1 cellular context compared by ENCODE assay signal in the genomic region with DNA sequence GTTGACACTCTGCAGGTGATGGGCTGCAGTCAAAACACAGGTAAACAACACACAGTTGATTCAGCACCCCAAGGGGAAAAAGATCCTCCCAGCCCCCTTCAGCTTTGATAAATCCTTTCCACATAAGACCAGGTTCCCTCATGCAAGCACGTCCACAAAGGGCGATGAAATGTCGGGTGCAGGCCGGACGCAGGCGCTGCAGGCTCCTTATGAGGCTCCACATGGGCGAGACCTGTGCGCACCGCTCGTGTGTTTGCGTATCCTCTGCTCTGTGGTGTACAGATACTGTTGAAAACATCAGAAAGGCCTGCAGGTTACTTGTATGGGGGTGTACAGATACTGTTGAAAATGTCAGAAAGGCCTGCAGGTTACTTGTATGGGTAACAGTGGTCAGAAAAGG.
TF ChIP-seq lines count a peak whose summit lies in the region.

No MANE protein-coding gene starts in this region.

TF ChIP-seq in GM23338, 12 proteins besides CTCF, POLR2A, EP300 and RAD21:
- no peak for TF ChIP-seq NANOG (IDR thresholded peaks at IDR 0.05; ENCODE audit: borderline replicate concordance)
- no peak for TF ChIP-seq POLR2AphosphoS5 (IDR thresholded peaks at IDR 0.05; ENCODE audit: low read depth)
- TF ChIP-seq JUNB (IDR thresholded peaks at IDR 0.05; ENCODE audit: unreplicated experiment): no peak
- TF ChIP-seq CREB1 (CRISPR knock-in tag; IDR thresholded peaks at IDR 0.05; ENCODE audit: low read depth): no peak
- no peak for TF ChIP-seq EZH2 (IDR thresholded peaks at IDR 0.05; ENCODE audit: low read depth, unreplicated experiment)
- no peak for TF ChIP-seq STAT1 (IDR thresholded peaks at IDR 0.05; ENCODE audit: unreplicated experiment)
- TF ChIP-seq ZNF331 (CRISPR knock-in tag; IDR thresholded peaks at IDR 0.05; ENCODE audit: low read depth): no peak
- TF ChIP-seq, protein P1, sequence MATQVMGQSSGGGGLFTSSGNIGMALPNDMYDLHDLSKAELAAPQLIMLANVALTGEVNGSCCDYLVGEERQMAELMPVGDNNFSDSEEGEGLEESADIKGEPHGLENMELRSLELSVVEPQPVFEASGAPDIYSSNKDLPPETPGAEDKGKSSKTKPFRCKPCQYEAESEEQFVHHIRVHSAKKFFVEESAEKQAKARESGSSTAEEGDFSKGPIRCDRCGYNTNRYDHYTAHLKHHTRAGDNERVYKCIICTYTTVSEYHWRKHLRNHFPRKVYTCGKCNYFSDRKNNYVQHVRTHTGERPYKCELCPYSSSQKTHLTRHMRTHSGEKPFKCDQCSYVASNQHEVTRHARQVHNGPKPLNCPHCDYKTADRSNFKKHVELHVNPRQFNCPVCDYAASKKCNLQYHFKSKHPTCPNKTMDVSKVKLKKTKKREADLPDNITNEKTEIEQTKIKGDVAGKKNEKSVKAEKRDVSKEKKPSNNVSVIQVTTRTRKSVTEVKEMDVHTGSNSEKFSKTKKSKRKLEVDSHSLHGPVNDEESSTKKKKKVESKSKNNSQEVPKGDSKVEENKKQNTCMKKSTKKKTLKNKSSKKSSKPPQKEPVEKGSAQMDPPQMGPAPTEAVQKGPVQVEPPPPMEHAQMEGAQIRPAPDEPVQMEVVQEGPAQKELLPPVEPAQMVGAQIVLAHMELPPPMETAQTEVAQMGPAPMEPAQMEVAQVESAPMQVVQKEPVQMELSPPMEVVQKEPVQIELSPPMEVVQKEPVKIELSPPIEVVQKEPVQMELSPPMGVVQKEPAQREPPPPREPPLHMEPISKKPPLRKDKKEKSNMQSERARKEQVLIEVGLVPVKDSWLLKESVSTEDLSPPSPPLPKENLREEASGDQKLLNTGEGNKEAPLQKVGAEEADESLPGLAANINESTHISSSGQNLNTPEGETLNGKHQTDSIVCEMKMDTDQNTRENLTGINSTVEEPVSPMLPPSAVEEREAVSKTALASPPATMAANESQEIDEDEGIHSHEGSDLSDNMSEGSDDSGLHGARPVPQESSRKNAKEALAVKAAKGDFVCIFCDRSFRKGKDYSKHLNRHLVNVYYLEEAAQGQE (IDR thresholded peaks at IDR 0.05; ENCODE audit: unreplicated experiment): no peak
- TF ChIP-seq, protein P2, sequence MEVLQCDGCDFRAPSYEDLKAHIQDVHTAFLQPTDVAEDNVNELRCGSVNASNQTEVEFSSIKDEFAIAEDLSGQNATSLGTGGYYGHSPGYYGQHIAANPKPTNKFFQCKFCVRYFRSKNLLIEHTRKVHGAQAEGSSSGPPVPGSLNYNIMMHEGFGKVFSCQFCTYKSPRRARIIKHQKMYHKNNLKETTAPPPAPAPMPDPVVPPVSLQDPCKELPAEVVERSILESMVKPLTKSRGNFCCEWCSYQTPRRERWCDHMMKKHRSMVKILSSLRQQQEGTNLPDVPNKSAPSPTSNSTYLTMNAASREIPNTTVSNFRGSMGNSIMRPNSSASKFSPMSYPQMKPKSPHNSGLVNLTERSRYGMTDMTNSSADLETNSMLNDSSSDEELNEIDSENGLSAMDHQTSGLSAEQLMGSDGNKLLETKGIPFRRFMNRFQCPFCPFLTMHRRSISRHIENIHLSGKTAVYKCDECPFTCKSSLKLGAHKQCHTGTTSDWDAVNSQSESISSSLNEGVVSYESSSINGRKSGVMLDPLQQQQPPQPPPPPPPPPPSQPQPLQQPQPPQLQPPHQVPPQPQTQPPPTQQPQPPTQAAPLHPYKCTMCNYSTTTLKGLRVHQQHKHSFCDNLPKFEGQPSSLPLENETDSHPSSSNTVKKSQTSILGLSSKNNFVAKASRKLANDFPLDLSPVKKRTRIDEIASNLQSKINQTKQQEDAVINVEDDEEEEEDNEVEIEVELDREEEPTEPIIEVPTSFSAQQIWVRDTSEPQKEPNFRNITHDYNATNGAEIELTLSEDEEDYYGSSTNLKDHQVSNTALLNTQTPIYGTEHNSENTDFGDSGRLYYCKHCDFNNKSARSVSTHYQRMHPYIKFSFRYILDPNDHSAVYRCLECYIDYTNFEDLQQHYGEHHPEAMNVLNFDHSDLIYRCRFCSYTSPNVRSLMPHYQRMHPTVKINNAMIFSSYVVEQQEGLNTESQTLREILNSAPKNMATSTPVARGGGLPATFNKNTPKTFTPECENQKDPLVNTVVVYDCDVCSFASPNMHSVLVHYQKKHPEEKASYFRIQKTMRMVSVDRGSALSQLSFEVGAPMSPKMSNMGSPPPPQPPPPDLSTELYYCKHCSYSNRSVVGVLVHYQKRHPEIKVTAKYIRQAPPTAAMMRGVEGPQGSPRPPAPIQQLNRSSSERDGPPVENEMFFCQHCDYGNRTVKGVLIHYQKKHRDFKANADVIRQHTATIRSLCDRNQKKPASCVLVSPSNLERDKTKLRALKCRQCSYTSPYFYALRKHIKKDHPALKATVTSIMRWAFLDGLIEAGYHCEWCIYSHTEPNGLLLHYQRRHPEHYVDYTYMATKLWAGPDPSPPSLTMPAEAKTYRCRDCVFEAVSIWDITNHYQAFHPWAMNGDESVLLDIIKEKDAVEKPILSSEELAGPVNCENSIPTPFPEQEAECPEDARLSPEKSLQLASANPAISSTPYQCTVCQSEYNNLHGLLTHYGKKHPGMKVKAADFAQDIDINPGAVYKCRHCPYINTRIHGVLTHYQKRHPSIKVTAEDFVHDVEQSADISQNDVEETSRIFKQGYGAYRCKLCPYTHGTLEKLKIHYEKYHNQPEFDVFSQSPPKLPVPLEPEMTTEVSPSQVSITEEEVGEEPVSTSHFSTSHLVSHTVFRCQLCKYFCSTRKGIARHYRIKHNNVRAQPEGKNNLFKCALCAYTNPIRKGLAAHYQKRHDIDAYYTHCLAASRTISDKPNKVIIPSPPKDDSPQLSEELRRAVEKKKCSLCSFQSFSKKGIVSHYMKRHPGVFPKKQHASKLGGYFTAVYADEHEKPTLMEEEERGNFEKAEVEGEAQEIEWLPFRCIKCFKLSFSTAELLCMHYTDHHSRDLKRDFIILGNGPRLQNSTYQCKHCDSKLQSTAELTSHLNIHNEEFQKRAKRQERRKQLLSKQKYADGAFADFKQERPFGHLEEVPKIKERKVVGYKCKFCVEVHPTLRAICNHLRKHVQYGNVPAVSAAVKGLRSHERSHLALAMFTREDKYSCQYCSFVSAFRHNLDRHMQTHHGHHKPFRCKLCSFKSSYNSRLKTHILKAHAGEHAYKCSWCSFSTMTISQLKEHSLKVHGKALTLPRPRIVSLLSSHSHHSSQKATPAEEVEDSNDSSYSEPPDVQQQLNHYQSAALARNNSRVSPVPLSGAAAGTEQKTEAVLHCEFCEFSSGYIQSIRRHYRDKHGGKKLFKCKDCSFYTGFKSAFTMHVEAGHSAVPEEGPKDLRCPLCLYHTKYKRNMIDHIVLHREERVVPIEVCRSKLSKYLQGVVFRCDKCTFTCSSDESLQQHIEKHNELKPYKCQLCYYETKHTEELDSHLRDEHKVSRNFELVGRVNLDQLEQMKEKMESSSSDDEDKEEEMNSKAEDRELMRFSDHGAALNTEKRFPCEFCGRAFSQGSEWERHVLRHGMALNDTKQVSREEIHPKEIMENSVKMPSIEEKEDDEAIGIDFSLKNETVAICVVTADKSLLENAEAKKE (CRISPR knock-in tag; IDR thresholded peaks at IDR 0.05): no peak
- no peak for TF ChIP-seq ZNF114 (CRISPR knock-in tag; IDR thresholded peaks at IDR 0.05)
- no peak for TF ChIP-seq EZH2phosphoT487 (IDR thresholded peaks at IDR 0.05; ENCODE audit: unreplicated experiment)
- TF ChIP-seq, protein P3, sequence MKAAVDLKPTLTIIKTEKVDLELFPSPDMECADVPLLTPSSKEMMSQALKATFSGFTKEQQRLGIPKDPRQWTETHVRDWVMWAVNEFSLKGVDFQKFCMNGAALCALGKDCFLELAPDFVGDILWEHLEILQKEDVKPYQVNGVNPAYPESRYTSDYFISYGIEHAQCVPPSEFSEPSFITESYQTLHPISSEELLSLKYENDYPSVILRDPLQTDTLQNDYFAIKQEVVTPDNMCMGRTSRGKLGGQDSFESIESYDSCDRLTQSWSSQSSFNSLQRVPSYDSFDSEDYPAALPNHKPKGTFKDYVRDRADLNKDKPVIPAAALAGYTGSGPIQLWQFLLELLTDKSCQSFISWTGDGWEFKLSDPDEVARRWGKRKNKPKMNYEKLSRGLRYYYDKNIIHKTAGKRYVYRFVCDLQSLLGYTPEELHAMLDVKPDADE (IDR thresholded peaks at IDR 0.05): no peak
